In genomic region chr17:1860978-1861377, GRCh38 we compare ENCODE assay signal across 20 cellular contexts.
"Had no signal": no experiment of that assay in that cellular context is flagged by ENCODE, and none has a peak within 500 bp of the region (broad histone marks: within the 10 kb centered on the region; RNA-seq: fewer than 3 reads in every experiment).

No MANE protein-coding gene starts in this region.

- DNase-seq: activated CD4-positive, alpha-beta T cell treated with anti-CD3 and anti-CD28 coated beads, Interleukin-2, amount 10 ng/mL, durations not matched to agents 24 days and 14 days; activated CD4-positive, CD25-positive, alpha-beta regulatory T cell; activated CD8-positive, alpha-beta memory T cell treated with anti-CD3 and anti-CD28 coated beads, Interleukin-2, amount 50 U/mL, for 4 hours; activated CD8-positive, alpha-beta T cell treated with anti-CD3 and anti-CD28 coated beads, Interleukin-2, amount 10 ng/mL, durations not matched to agents 7 days and 5 days; activated naive CD4-positive, alpha-beta T cell treated with Interleukin-2 at 50 U/mL for 16 hours; central memory CD4-positive, alpha-beta T cell; foreskin keratinocyte; head of caudate nucleus; SIG-M5; stimulated activated CD4-positive, alpha-beta T cell treated with anti-CD3 and anti-CD28 coated beads, Interleukin-15, amount 100 ng/mL, for 24 hours; stimulated activated CD4-positive, alpha-beta T cell treated with anti-CD3 and anti-CD28 coated beads, Interleukin-4, amount 100 ng/mL, for 1 hour; stimulated activated naive CD4-positive, alpha-beta T cell; substantia nigra; T-helper 2 cell; trophoblast cell had no signal

- H3K4me1 ChIP-seq: foreskin keratinocyte had no signal

- H3K27me3 ChIP-seq: foreskin keratinocyte had no signal

- H3K4me1 Mint-ChIP-seq: mesothelial cell of epicardium, neural crest cell had no signal

- H3K4me3 ChIP-seq: coronary artery, lung, skin epidermis had no signal

- H3K27ac ChIP-seq: foreskin keratinocyte had no signal

- H3K9me3 Mint-ChIP-seq: activated CD4-positive, alpha-beta T cell treated with anti-CD3 and anti-CD28 coated beads, Interleukin-2, amount 10 ng/mL, durations not matched to agents 24 days and 14 days; mesothelial cell of epicardium; neural crest cell had no signal

- H3K27ac Mint-ChIP-seq: mesothelial cell of epicardium had no signal

- H3K4me3 Mint-ChIP-seq: activated CD4-positive, alpha-beta T cell treated with anti-CD3 and anti-CD28 coated beads, Interleukin-2, amount 10 ng/mL, durations not matched to agents 24 days and 14 days; activated CD8-positive, alpha-beta T cell treated with anti-CD3 and anti-CD28 coated beads, Interleukin-2, amount 10 ng/mL, durations not matched to agents 7 days and 5 days; mesothelial cell of epicardium; neural crest cell had no signal

- H3K27me3 Mint-ChIP-seq: activated CD4-positive, alpha-beta T cell treated with anti-CD3 and anti-CD28 coated beads, Interleukin-2, amount 10 ng/mL, durations not matched to agents 24 days and 14 days had no signal

- ATAC-seq: activated CD8-positive, alpha-beta T cell treated with anti-CD3 and anti-CD28 coated beads, Interleukin-2, amount 10 ng/mL, durations not matched to agents 7 days and 5 days; foreskin keratinocyte had no signal
